ENCODE assay signal across 10 cellular contexts in the genomic region with DNA sequence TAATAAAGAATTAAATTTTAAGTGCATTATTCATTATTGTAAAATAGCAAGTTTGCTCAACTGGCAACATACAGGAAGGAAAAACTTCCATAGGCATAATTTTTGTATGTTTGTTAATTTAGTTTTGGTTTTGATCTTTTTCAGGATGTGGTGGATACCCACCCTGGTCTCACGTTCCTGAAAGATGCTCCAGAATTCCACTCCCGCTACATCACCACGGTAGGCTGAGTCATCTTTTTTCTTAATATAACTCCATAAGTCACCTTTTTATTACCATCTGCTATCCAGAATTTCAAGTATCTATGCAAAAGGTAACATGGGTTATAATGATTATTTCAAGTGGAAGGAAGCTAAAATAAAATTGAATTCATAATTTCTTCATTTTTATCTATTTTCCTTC.
DNase-seq lines count a peak whose midpoint lies in the region; ATAC-seq, FAIRE-seq and TF ChIP-seq lines count a peak whose summit lies in the region.
"Had no signal": no experiment of that assay in that cellular context is flagged by ENCODE, and none has a peak within 500 bp of the region (broad histone marks: within the 10 kb centered on the region; RNA-seq: fewer than 3 reads in every experiment).

No MANE protein-coding gene starts in this region.

- peaks cover 3% of the 10 kb centered on the region; the same call in 1 of the 2 replicates for H3K9me1 ChIP-seq in IMR-90 (ENCODE audit: insufficient read depth, low read length)

- dilution Hi-C loops in IMR-90 (cut with HindIII; ENCODE audit: low sequenced_read_pairs, unreplicated experiment) = no loop called here
- dilution Hi-C loops in mammary epithelial cell (cut with HindIII; ENCODE audit: low sequenced_read_pairs) = no loop called here

- H3K18ac ChIP-seq in IMR-90 (ENCODE audit: low read depth, low read length) = no peak overlapping the region
- H3K18ac ChIP-seq in mesendoderm (ENCODE audit: low read length) = no peak overlapping the region

- ATAC-seq in IMR-90 (ENCODE audit: low read depth) = peak; percentile 46

- no peaks in the 10 kb centered on the region for H3K79me2 ChIP-seq in mammary epithelial cell (ENCODE audit: insufficient read depth, low read length)
- no peaks in the 10 kb centered on the region for H3K79me2 ChIP-seq in mesendoderm (ENCODE audit: control insufficient read depth, insufficient read depth, low read length)

- H3K4me3 ChIP-seq in AG04449 (ENCODE audit: low read depth, low read length) = no peak overlapping the region
- no peak overlapping the region for H3K4me3 ChIP-seq in IMR-90 (ENCODE audit: insufficient read depth, low read depth, low read length)
- H3K4me3 ChIP-seq in mammary epithelial cell (replicated peaks in 1 of 3; ENCODE audit: insufficient read depth in 1 of 3, low read depth in 2 of 3, low read length in 3 of 3) = no peak overlapping the region
- H3K4me3 ChIP-seq in mesendoderm (ENCODE audit: low read length) = no peak overlapping the region

- H3K9me3 ChIP-seq in IMR-90 (ENCODE audit: control insufficient read depth, insufficient read depth, low read length) = no peaks in the 10 kb centered on the region
- H3K9me3 ChIP-seq in mammary epithelial cell (replicated peaks; ENCODE audit: insufficient read depth, low read length) = no peaks in the 10 kb centered on the region

- TF ChIP-seq CTCF in AG04449 (IDR thresholded peaks at IDR 0.05; ENCODE audit: insufficient read depth, low read length, missing control alignments) = no peak
- no peak for TF ChIP-seq CTCF in IMR-90 (conservative IDR thresholded peaks at IDR 0.05; ENCODE audit: low read depth, low read length)
- TF ChIP-seq CTCF in mammary epithelial cell (conservative IDR thresholded peaks at IDR 0.05 in 1 of 2, IDR thresholded peaks at IDR 0.05 in 1 of 2; ENCODE audit: extremely low read depth in 1 of 2, insufficient read depth in 1 of 2, low read depth in 1 of 2, low read length in 2 of 2) = no peak

- H3K56ac ChIP-seq in IMR-90 (ENCODE audit: extremely low read depth, insufficient read depth, low read length) (no peak overlapping the region), mesendoderm (ENCODE audit: low read length) (no peak overlapping the region)

- H3K79me1 ChIP-seq in IMR-90 (ENCODE audit: low read depth in 1 of 2, low read length in 2 of 2) (peaks cover 5 to 10% of the 10 kb centered on the region in 2 experiments; a peak in 3 of 4 replicates), mesendoderm (ENCODE audit: low read length) (no peaks in the 10 kb centered on the region)

- H4K91ac ChIP-seq in IMR-90 (ENCODE audit: insufficient read depth, low read depth, low read length) = no peak overlapping the region

- FAIRE-seq in GM19239 (lab: Jason Lieb, UNC) = no peak

- BruUV-seq in IMR-90 (replicated peaks; lab: Mats Ljungman, UMichigan) = no TSS peak
- BruUV-seq in mammary epithelial cell (replicated peaks; lab: Mats Ljungman, UMichigan) = no TSS peak

- H3K9ac ChIP-seq in IMR-90 (ENCODE audit: low read depth, low read length) (no peak overlapping the region), mammary epithelial cell (ENCODE audit: insufficient read depth, low read length) (no peak overlapping the region), mesendoderm (ENCODE audit: low read length) (no peak overlapping the region)

- H3K27ac ChIP-seq in IMR-90 (ENCODE audit: insufficient read depth, low read length) (no peak overlapping the region), mammary epithelial cell (ENCODE audit: insufficient read depth, low read depth, low read length) (peak overlapping the region; percentile 85), mesendoderm (ENCODE audit: low read depth, low read length) (no peak overlapping the region)
- H3K27ac ChIP-seq: C4-2B had no signal

- H3K4me2 ChIP-seq in IMR-90 (ENCODE audit: low read depth, low read length) (no peak overlapping the region; the same call in 1 of the 2 replicates), mammary epithelial cell (ENCODE audit: insufficient read depth, low read depth, low read length) (peak overlapping the region; percentile 43), mesendoderm (ENCODE audit: low read length) (no peak overlapping the region)

- no CpG with 5 or more reads among the region's 3 CpGs for WGBS in IMR-90 (ENCODE audit: extremely low coverage in 2 of 2, insufficient read length in 1 of 2), 2 experiments
- WGBS in mammary epithelial cell (ENCODE audit: low coverage, missing lambda C conversion rate) = 2% methylated on average over 3 of the region's 3 CpGs
- no CpG with 5 or more reads among the region's 3 CpGs for WGBS in mesendoderm (ENCODE audit: extremely low coverage, insufficient coverage, low lambda C conversion rate)

- H2BK20ac ChIP-seq in IMR-90 (ENCODE audit: low read depth, low read length) = no peak overlapping the region

- H3K27me3 ChIP-seq in IMR-90 (ENCODE audit: control insufficient read depth, insufficient read depth, low read length) (no peaks in the 10 kb centered on the region), mammary epithelial cell (ENCODE audit: insufficient read depth, low read length) (no peaks in the 10 kb centered on the region), mesendoderm (ENCODE audit: insufficient read depth, low read length, poor library complexity) (no peaks in the 10 kb centered on the region)

- CTCF ChIA-PET in AG04449 (lab: Yijun Ruan, JAX) (interaction anchor here (0.7 to 3.6 kb wide), 16 partner anchors 18 to 1901 kb away, joined by 3 to 32 read pairs (median 3); partner anchors contain the start of genes PCCB and STAG1), IMR-90 (lab: Yijun Ruan, JAX) (interaction anchor here (0.6 to 1.5 kb wide), 6 partner anchors 101 to 962 kb away, joined by 3 to 7 read pairs (median 4); partner anchors contain the start of gene STAG1), mammary epithelial cell (lab: Charles Lee; ENCODE audit: low non-redundant PET) (interaction anchor here (1.1 kb wide), 1 partner anchor 682 kb away, joined by 8 read pairs; no protein-coding TSS in a partner anchor)

- H4K20me1 ChIP-seq in IMR-90 (ENCODE audit: insufficient read depth, low read length) (no peaks in the 10 kb centered on the region), mammary epithelial cell (ENCODE audit: insufficient read depth, low read length) (no peaks in the 10 kb centered on the region)

- H2BK120ac ChIP-seq in IMR-90 (ENCODE audit: low read depth, low read length) = no peak overlapping the region
- no peak overlapping the region for H2BK120ac ChIP-seq in mesendoderm (ENCODE audit: low read depth, low read length)

- TF ChIP-seq POLR2A in IMR-90 (IDR thresholded peaks at IDR 0.05; ENCODE audit: low read depth, low read length) = no peak

- H2AK9ac ChIP-seq in IMR-90 (replicated peaks; ENCODE audit: low read depth, low read length, poor library complexity) = no peak overlapping the region

- no peak for TF ChIP-seq RAD21 in IMR-90 (IDR thresholded peaks at IDR 0.05; ENCODE audit: low read length)

- H2AK5ac ChIP-seq in IMR-90 (ENCODE audit: low read depth, low read length) (no peak overlapping the region), mesendoderm (ENCODE audit: low read length) (no peak overlapping the region)

- H3K4me1 ChIP-seq in IMR-90 (ENCODE audit: control insufficient read depth, insufficient read depth, low read length) (peaks cover 8% of the 10 kb centered on the region), mammary epithelial cell (ENCODE audit: insufficient read depth, low read length) (peaks cover 16% of the 10 kb centered on the region), mesendoderm (ENCODE audit: control insufficient read depth, low read depth, low read length) (no peaks in the 10 kb centered on the region)

- intact Hi-C loops in IMR-90 (cut with micrococcal nuclease) = loop anchor here (10.0 kb wide), 2 partner anchors 324 to 474 kb away; no protein-coding TSS in a partner anchor
- intact Hi-C loops in mammary epithelial cell (cut with micrococcal nuclease) = loop anchor here (10.0 kb wide), 1 partner anchor 284 kb away; no protein-coding TSS in a partner anchor

- H4K8ac ChIP-seq in IMR-90 (ENCODE audit: low read depth in 2 of 2, low read length in 2 of 2) (peak overlapping the region in 1 of 2 experiments; percentile 74; a peak in 1 of 4 replicates), mesendoderm (ENCODE audit: low read depth, low read length) (no peak overlapping the region)

- no peak overlapping the region for H4K5ac ChIP-seq in IMR-90 (ENCODE audit: low read depth, low read length)
- no peak overlapping the region for H4K5ac ChIP-seq in mesendoderm (ENCODE audit: low read length)

- H3K23ac ChIP-seq in IMR-90 (ENCODE audit: low read depth, low read length) (no peak overlapping the region), mesendoderm (ENCODE audit: low read length) (no peak overlapping the region)

- POLR2A ChIA-PET in AG04449 (lab: Yijun Ruan, JAX) (interaction anchor here (0.6 to 1.6 kb wide), 3 partner anchors 125 to 716 kb away, joined by 3 to 7 read pairs (median 4); partner anchors contain the start of gene STAG1), IMR-90 (lab: Charles Lee; ENCODE audit: unreplicated experiment) (no interaction called here)

- H3K4ac ChIP-seq in IMR-90 (ENCODE audit: low read depth, low read length) (no peak overlapping the region), mesendoderm (ENCODE audit: low read depth, low read length) (no peak overlapping the region)

- no peak overlapping the region for H2AFZ ChIP-seq in IMR-90 (replicated peaks; ENCODE audit: low read length, poor library complexity)
- no peak overlapping the region for H2AFZ ChIP-seq in mammary epithelial cell (ENCODE audit: low read depth, low read length)

- H3K14ac ChIP-seq in IMR-90 (replicated peaks; ENCODE audit: low read depth, low read length) = no peak overlapping the region

- in situ Hi-C loops in IMR-90 (cut with MboI; ENCODE audit: low sequenced_read_pairs) (loop anchor here (5.0 to 10.0 kb wide), 4 partner anchors 184 to 952 kb away; partner anchors contain the start of genes PCCB and STAG1), mammary epithelial cell (cut with MboI; ENCODE audit: low sequenced_read_pairs in 2 of 2) (loop anchor here (5.0 to 25.0 kb wide), 4 partner anchors 124 to 942 kb away; partner anchors contain the start of genes STAG1 (in 2 of the 2) and MSL2 (in 1 of the 2))

- H2BK5ac ChIP-seq in IMR-90 (ENCODE audit: low read depth, low read length, poor library complexity, severe bottlenecking) (peak overlapping the region; percentile 93), mesendoderm (ENCODE audit: low read length) (no peak overlapping the region)

- H3K36me3 ChIP-seq in IMR-90 (ENCODE audit: control insufficient read depth, insufficient read depth, low read length) = peaks cover 3% of the 10 kb centered on the region; the same call in 1 of the 2 replicates
- no peaks in the 10 kb centered on the region for H3K36me3 ChIP-seq in mammary epithelial cell (ENCODE audit: insufficient read depth, low read length)
- H3K36me3 ChIP-seq in mesendoderm (ENCODE audit: control insufficient read depth, insufficient read depth, low read length) = no peaks in the 10 kb centered on the region

- H2BK15ac ChIP-seq in IMR-90 (ENCODE audit: low read depth, low read length) (no peak overlapping the region), mesendoderm (replicated peaks; ENCODE audit: low read depth) (no peak overlapping the region)

- DNase-seq in AG04449 (ENCODE audit: low read depth, low spot score) (peak; percentile 50), IMR-90 (peak; percentile 92), mammary epithelial cell (peak; percentile 80), mesendoderm (peak; percentile 38), NCI-H82 (lab: John Stamatoyannopoulos, UW) (no peak), GM19239 (ENCODE audit: insufficient read length, low spot score) (no peak), NOMO-1 treated with DMSO at 0.1 percent for 48 hours (lab: John Stamatoyannopoulos, UW; ENCODE audit: unreplicated experiment) (no peak), COLO829 (ENCODE audit: low spot score) (no peak)
- DNase-seq: activated CD8-positive, alpha-beta memory T cell treated with anti-CD3 and anti-CD28 coated beads, Interleukin-2, amount 10 ng/mL, durations not matched to agents 7 days and 5 days had no signal

Comparison
In these comparisons a context has a peak if more than half of its experiments do, and no peak if none do; other contexts are left out.
1. DNase-seq: peak in AG04449 (single experiment), IMR-90 (single experiment), mammary epithelial cell (single experiment) and mesendoderm (single experiment); none in NCI-H82 (single experiment), GM19239 (single experiment), NOMO-1 treated with DMSO at 0.1 percent for 48 hours (single experiment) and COLO829 (single experiment).